8 cellular contexts compared by ENCODE assay signal in genomic region chr5:97534166-97534565, GRCh38.
DNase-seq lines count a peak whose midpoint lies in the region; ATAC-seq and TF ChIP-seq lines count a peak whose summit lies in the region.

No MANE protein-coding gene starts in this region.

- in situ Hi-C loops in T47D (cut with HindIII; ENCODE audit: low pct_unique_long_range_greater_than_20kb, low sequenced_read_pairs): no loop called here

- H3K27ac ChIP-seq in coronary artery: no peak overlapping the region

- ATAC-seq in GM18867 (IDR thresholded peaks at IDR 0.05; ENCODE audit: unreplicated experiment): peak; percentile 76
- ATAC-seq in HG02973 (IDR thresholded peaks at IDR 0.05; ENCODE audit: unreplicated experiment): peak; percentile 70

- DNase-seq in COLO668 (lab: John Stamatoyannopoulos, UW; ENCODE audit: unreplicated experiment): peak; percentile 0
- peak; percentile 38 for DNase-seq in NCI-H460 (ENCODE audit: extremely low read depth, low read depth)
- DNase-seq in T47D (ENCODE audit: low read depth in 1 of 2, low spot score in 1 of 2): peak; percentile 53 to 83
- DNase-seq in left kidney (ENCODE audit: low read depth, low spot score): peak; percentile 65
- no peak for DNase-seq in coronary artery (ENCODE audit: low spot score)
- DNase-seq in effector CD4-positive, alpha-beta T cell: no peak

- H3K4me3 ChIP-seq in coronary artery: no peak overlapping the region

- no peak for TF ChIP-seq CTCF in coronary artery (IDR thresholded peaks at IDR 0.05)

Comparison
In these comparisons a context has a peak if more than half of its experiments do, and no peak if none do; other contexts are left out.
1. DNase-seq: peak in COLO668 (single experiment), NCI-H460 (single experiment), T47D (2 of 2) and left kidney (single experiment); none in coronary artery (single experiment) and effector CD4-positive, alpha-beta T cell (single experiment).